ENCODE assay signal across 12 cellular contexts in the genomic region with DNA sequence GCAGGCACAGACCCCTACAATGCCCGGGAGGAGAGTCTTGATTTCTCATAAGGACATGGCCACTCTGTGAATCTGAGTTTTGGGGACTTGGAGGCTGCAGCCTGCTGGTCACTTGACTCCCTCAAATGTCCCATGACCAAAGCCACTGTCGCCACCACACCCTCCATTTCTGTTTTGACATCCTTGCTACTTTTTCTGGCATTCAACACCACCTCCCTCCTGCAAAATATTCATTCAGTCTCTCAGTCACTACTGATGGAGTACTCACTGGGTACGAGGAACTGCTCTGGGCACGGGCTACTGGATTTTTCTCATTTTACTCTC.
"Had no signal": no experiment of that assay in that cellular context is flagged by ENCODE, and none has a peak within 500 bp of the region (broad histone marks: within the 10 kb centered on the region; RNA-seq: fewer than 3 reads in every experiment).

No MANE protein-coding gene starts in this region.

- H3K27me3 ChIP-seq: body of pancreas, upper lobe of left lung had no signal

- H3K36me3 ChIP-seq: upper lobe of left lung had no signal

- DNase-seq: activated B cell treated with CpG ODN at 0.5 μM for 24 hours; activated CD4-positive, alpha-beta T cell treated with anti-CD3 and anti-CD28 coated beads, Interleukin-2, amount 50 U/mL, for 1 hour; activated effector memory CD4-positive, alpha-beta T cell treated with Interleukin-2 at 50 U/mL for 16 hours; activated T-cell treated with anti-CD3 and anti-CD28 coated beads, Interleukin-2, amount 50 U/mL, for 1 hour; dermis blood vessel endothelial cell; nephron progenitor cell; stimulated activated CD4-positive, alpha-beta T cell treated with anti-CD3 and anti-CD28 coated beads, Interleukin-2, amount 100 ng/mL, for 48 hours; T-helper 17 cell had no signal

- H3K27ac ChIP-seq: upper lobe of left lung had no signal

- H3K4me1 Mint-ChIP-seq: activated naive CD4-positive, alpha-beta T cell treated with anti-CD3 and anti-CD28 coated beads, Interleukin-2, amount 50 U/mL, for 24 hours; central memory CD8-positive, alpha-beta T cell had no signal

- H3K36me3 Mint-ChIP-seq: activated naive CD4-positive, alpha-beta T cell treated with anti-CD3 and anti-CD28 coated beads, Interleukin-2, amount 50 U/mL, for 24 hours had no signal

- H3K9me3 ChIP-seq: body of pancreas, upper lobe of left lung had no signal

- H3K4me3 ChIP-seq: body of pancreas, upper lobe of left lung had no signal

- H3K27me3 Mint-ChIP-seq: activated naive CD4-positive, alpha-beta T cell treated with anti-CD3 and anti-CD28 coated beads, Interleukin-2, amount 50 U/mL, for 24 hours; central memory CD8-positive, alpha-beta T cell had no signal

- ATAC-seq: body of pancreas, T-helper 17 cell had no signal

- H3K27ac Mint-ChIP-seq: activated B cell treated with CpG ODN at 0.5 μM for 24 hours; activated naive CD4-positive, alpha-beta T cell treated with anti-CD3 and anti-CD28 coated beads, Interleukin-2, amount 50 U/mL, for 24 hours; nephron progenitor cell; T-helper 17 cell had no signal

- H3K9me3 Mint-ChIP-seq: activated naive CD4-positive, alpha-beta T cell treated with anti-CD3 and anti-CD28 coated beads, Interleukin-2, amount 50 U/mL, for 24 hours; central memory CD8-positive, alpha-beta T cell had no signal

- H3K4me3 Mint-ChIP-seq: activated B cell treated with CpG ODN at 0.5 μM for 24 hours; activated naive CD4-positive, alpha-beta T cell treated with anti-CD3 and anti-CD28 coated beads, Interleukin-2, amount 50 U/mL, for 24 hours; central memory CD8-positive, alpha-beta T cell; nephron progenitor cell; T-helper 17 cell had no signal
